Comparison of ENCODE assay signal across 1 cellular context in the genomic region with DNA sequence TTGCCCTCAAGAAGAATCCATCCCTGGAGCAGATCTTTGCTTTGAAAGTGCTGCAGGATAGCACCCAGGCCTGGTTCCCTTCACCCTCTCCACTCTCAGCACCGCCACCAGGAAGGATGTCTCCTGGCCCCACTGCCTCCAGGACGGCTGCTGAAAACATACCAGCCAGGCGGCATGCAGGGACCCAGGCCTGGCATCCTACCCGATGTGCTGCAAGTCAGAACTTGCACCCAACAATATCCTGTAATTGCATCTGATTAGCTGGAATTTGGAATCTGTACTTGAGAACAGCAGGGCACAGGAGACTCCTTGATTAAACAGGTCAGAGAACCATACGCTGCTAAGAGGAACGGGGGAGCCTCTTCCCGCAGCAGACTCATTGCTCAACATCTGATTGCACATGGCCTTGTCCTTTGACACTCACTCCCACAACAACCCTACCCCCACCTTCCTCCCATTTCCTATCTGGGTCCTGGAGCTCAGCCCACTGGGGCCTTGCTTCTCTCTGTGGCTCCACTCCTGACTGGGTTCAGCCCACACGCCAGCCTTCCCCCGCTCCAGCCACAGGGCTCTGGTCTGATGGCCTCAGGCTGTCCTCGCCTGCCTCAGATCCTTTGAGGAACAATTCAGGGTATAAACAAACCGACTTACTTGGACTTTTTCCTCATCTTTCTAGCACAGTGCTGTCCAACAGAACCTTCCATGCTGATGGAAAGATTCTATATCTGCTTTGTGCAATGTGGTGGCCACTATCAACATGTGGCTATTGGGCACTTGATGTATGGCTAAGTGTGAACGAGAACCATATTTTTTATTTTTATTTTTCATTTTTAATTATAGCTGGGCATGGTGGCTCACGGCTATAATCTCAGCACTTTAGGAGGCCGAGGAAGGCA.
TF ChIP-seq lines count a peak whose summit lies in the region.

No MANE protein-coding gene starts in this region.

TF ChIP-seq in HepG2, 621 proteins besides CTCF, POLR2A, EP300 and RAD21 (continued from another document and continues in another):
- 0 out of 2 replicates have a peak, but pooled peaks have one; percentile 62 for TF ChIP-seq ZKSCAN5 (CRISPR knock-in tag; IDR thresholded peaks at IDR 0.05)
- TF ChIP-seq, protein P1, sequence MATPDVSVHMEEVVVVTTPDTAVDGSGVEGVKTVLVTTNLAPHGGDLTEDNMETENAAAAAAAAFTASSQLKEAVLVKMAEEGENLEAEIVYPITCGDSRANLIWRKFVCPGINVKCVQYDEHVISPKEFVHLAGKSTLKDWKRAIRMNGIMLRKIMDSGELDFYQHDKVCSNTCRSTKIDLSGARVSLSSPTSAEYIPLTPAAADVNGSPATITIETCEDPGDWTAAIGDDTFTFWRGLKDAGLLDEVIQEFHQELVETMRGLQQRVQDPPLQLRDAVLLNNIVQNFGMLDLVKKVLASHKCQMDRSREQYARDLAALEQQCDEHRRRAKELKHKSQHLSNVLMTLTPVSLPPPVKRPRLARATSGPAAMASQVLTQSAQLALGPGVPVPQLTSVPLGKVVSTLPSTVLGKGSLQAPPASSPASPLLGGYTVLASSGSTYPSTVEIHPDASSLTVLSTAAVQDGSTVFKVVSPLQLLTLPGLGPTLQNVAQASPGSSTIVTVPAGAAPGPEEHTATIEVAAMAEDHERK (CRISPR knock-in tag; IDR thresholded peaks at IDR 0.05; ENCODE audit: low read depth): 0 out of 2 replicates have a peak, but pooled peaks have one; percentile 35
- no peak for TF ChIP-seq SRSF1 (optimal IDR thresholded peaks at IDR 0.05; ENCODE audit: low read depth, low read length)
- TF ChIP-seq, protein P2, sequence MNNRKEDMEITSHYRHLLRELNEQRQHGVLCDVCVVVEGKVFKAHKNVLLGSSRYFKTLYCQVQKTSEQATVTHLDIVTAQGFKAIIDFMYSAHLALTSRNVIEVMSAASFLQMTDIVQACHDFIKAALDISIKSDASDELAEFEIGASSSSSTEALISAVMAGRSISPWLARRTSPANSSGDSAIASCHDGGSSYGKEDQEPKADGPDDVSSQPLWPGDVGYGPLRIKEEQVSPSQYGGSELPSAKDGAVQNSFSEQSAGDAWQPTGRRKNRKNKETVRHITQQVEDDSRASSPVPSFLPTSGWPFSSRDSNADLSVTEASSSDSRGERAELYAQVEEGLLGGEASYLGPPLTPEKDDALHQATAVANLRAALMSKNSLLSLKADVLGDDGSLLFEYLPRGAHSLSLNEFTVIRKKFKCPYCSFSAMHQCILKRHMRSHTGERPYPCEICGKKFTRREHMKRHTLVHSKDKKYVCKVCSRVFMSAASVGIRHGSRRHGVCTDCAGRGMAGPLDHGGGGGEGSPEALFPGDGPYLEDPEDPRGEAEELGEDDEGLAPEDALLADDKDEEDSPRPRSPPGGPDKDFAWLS (CRISPR knock-in tag; IDR thresholded peaks at IDR 0.05; ENCODE audit: borderline replicate concordance): peak; percentile 95; the same call in 1 of the 2 replicates
- TF ChIP-seq PAF1 (CRISPR knock-in tag; IDR thresholded peaks at IDR 0.05): no peak
- peak; percentile 98 for TF ChIP-seq ZNF749 (CRISPR knock-in tag; IDR thresholded peaks at IDR 0.05; ENCODE audit: borderline replicate concordance)
- peak; percentile 100 for TF ChIP-seq CBX5 (CRISPR knock-in tag; IDR thresholded peaks at IDR 0.05; ENCODE audit: borderline replicate concordance)
- peak; percentile 97 for TF ChIP-seq CCDC6 (CRISPR knock-in tag; IDR thresholded peaks at IDR 0.05)
- TF ChIP-seq SPEN (CRISPR knock-in tag; IDR thresholded peaks at IDR 0.05; ENCODE audit: low read depth): peak; percentile 95
- TF ChIP-seq ONECUT2 (CRISPR knock-in tag; IDR thresholded peaks at IDR 0.05): peak; percentile 74; the same call in 1 of the 2 replicates
- TF ChIP-seq, protein P3, sequence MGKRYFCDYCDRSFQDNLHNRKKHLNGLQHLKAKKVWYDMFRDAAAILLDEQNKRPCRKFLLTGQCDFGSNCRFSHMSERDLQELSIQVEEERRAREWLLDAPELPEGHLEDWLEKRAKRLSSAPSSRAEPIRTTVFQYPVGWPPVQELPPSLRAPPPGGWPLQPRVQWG (CRISPR knock-in tag; IDR thresholded peaks at IDR 0.05; ENCODE audit: borderline replicate concordance, low read depth): no peak
- peak; percentile 97 for TF ChIP-seq PHF21A (CRISPR knock-in tag; IDR thresholded peaks at IDR 0.05)
- TF ChIP-seq, protein P4, sequence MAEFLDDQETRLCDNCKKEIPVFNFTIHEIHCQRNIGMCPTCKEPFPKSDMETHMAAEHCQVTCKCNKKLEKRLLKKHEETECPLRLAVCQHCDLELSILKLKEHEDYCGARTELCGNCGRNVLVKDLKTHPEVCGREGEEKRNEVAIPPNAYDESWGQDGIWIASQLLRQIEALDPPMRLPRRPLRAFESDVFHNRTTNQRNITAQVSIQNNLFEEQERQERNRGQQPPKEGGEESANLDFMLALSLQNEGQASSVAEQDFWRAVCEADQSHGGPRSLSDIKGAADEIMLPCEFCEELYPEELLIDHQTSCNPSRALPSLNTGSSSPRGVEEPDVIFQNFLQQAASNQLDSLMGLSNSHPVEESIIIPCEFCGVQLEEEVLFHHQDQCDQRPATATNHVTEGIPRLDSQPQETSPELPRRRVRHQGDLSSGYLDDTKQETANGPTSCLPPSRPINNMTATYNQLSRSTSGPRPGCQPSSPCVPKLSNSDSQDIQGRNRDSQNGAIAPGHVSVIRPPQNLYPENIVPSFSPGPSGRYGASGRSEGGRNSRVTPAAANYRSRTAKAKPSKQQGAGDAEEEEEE (CRISPR knock-in tag; IDR thresholded peaks at IDR 0.05; ENCODE audit: borderline replicate concordance): peak; percentile 96; the same call in 1 of the 2 replicates
- TF ChIP-seq, protein P5, sequence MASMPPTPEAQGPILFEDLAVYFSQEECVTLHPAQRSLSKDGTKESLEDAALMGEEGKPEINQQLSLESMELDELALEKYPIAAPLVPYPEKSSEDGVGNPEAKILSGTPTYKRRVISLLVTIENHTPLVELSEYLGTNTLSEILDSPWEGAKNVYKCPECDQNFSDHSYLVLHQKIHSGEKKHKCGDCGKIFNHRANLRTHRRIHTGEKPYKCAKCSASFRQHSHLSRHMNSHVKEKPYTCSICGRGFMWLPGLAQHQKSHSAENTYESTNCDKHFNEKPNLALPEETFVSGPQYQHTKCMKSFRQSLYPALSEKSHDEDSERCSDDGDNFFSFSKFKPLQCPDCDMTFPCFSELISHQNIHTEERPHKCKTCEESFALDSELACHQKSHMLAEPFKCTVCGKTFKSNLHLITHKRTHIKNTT (CRISPR knock-in tag; IDR thresholded peaks at IDR 0.05): no peak
- 0 out of 2 replicates have a peak, but pooled peaks have one; percentile 25 for TF ChIP-seq XBP1 (CRISPR knock-in tag; IDR thresholded peaks at IDR 0.05)
- TF ChIP-seq ZNF772 (CRISPR knock-in tag; IDR thresholded peaks at IDR 0.05): peak; percentile 99
- peak; percentile 80; the same call in 1 of the 2 replicates for TF ChIP-seq RBAK (CRISPR knock-in tag; IDR thresholded peaks at IDR 0.05)
- peak; percentile 99 for TF ChIP-seq FOXK1 (CRISPR knock-in tag; IDR thresholded peaks at IDR 0.05; ENCODE audit: borderline replicate concordance, low read depth)
- TF ChIP-seq, protein P6, sequence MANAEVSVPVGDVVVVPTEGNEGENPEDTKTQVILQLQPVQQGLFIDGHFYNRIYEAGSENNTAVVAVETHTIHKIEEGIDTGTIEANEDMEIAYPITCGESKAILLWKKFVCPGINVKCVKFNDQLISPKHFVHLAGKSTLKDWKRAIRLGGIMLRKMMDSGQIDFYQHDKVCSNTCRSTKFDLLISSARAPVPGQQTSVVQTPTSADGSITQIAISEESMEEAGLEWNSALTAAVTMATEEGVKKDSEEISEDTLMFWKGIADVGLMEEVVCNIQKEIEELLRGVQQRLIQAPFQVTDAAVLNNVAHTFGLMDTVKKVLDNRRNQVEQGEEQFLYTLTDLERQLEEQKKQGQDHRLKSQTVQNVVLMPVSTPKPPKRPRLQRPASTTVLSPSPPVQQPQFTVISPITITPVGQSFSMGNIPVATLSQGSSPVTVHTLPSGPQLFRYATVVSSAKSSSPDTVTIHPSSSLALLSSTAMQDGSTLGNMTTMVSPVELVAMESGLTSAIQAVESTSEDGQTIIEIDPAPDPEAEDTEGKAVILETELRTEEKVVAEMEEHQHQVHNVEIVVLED (CRISPR knock-in tag; IDR thresholded peaks at IDR 0.05; ENCODE audit: borderline replicate concordance): peak; percentile 68
- TF ChIP-seq ZNF761 (CRISPR knock-in tag; conservative IDR thresholded peaks at IDR 0.05): peak; percentile 95
- peak; percentile 98 for TF ChIP-seq TRIM24 (CRISPR knock-in tag; IDR thresholded peaks at IDR 0.05)
- TF ChIP-seq, protein P7, sequence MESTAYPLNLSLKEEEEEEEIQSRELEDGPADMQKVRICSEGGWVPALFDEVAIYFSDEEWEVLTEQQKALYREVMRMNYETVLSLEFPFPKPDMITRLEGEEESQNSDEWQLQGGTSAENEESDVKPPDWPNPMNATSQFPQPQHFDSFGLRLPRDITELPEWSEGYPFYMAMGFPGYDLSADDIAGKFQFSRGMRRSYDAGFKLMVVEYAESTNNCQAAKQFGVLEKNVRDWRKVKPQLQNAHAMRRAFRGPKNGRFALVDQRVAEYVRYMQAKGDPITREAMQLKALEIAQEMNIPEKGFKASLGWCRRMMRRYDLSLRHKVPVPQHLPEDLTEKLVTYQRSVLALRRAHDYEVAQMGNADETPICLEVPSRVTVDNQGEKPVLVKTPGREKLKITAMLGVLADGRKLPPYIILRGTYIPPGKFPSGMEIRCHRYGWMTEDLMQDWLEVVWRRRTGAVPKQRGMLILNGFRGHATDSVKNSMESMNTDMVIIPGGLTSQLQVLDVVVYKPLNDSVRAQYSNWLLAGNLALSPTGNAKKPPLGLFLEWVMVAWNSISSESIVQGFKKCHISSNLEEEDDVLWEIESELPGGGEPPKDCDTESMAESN (CRISPR knock-in tag; conservative IDR thresholded peaks at IDR 0.05): peak; percentile 80
- TF ChIP-seq, protein P8, sequence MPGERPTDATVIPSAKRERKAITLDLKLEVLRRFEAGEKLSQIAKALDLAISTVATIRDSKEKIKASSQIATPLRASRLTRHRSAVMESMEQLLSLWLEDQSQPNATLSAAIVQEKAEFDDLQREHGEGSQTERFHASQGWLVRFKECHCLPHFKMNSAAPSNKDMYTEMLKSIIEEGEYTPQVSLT (CRISPR knock-in tag; IDR thresholded peaks at IDR 0.05; ENCODE audit: borderline replicate concordance, low read depth): 0 out of 2 replicates have a peak, but pooled peaks have one; percentile 71
- TF ChIP-seq YEATS2 (CRISPR knock-in tag; IDR thresholded peaks at IDR 0.05; ENCODE audit: borderline replicate concordance): peak; percentile 81
- TF ChIP-seq SKI (IDR thresholded peaks at IDR 0.05; ENCODE audit: partially characterized antibody): peak; percentile 99
- TF ChIP-seq ZNF24 (IDR thresholded peaks at IDR 0.05): peak; percentile 25; the same call in 1 of the 2 replicates
- TF ChIP-seq TOE1 (CRISPR knock-in tag; IDR thresholded peaks at IDR 0.05): peak; percentile 96
- peak; percentile 94 for TF ChIP-seq ZFX (CRISPR knock-in tag; IDR thresholded peaks at IDR 0.05; ENCODE audit: low read depth)
- TF ChIP-seq ZNF788 (CRISPR knock-in tag; IDR thresholded peaks at IDR 0.05; ENCODE audit: borderline replicate concordance): peak; percentile 100
- TF ChIP-seq, protein P9, sequence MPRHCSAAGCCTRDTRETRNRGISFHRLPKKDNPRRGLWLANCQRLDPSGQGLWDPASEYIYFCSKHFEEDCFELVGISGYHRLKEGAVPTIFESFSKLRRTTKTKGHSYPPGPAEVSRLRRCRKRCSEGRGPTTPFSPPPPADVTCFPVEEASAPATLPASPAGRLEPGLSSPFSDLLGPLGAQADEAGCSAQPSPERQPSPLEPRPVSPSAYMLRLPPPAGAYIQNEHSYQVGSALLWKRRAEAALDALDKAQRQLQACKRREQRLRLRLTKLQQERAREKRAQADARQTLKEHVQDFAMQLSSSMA (CRISPR knock-in tag; IDR thresholded peaks at IDR 0.05): peak; percentile 50; the same call in 1 of the 2 replicates
- TF ChIP-seq KDM2A (CRISPR knock-in tag; IDR thresholded peaks at IDR 0.05; ENCODE audit: borderline replicate concordance, low read depth): peak; percentile 94
- TF ChIP-seq, protein P10, sequence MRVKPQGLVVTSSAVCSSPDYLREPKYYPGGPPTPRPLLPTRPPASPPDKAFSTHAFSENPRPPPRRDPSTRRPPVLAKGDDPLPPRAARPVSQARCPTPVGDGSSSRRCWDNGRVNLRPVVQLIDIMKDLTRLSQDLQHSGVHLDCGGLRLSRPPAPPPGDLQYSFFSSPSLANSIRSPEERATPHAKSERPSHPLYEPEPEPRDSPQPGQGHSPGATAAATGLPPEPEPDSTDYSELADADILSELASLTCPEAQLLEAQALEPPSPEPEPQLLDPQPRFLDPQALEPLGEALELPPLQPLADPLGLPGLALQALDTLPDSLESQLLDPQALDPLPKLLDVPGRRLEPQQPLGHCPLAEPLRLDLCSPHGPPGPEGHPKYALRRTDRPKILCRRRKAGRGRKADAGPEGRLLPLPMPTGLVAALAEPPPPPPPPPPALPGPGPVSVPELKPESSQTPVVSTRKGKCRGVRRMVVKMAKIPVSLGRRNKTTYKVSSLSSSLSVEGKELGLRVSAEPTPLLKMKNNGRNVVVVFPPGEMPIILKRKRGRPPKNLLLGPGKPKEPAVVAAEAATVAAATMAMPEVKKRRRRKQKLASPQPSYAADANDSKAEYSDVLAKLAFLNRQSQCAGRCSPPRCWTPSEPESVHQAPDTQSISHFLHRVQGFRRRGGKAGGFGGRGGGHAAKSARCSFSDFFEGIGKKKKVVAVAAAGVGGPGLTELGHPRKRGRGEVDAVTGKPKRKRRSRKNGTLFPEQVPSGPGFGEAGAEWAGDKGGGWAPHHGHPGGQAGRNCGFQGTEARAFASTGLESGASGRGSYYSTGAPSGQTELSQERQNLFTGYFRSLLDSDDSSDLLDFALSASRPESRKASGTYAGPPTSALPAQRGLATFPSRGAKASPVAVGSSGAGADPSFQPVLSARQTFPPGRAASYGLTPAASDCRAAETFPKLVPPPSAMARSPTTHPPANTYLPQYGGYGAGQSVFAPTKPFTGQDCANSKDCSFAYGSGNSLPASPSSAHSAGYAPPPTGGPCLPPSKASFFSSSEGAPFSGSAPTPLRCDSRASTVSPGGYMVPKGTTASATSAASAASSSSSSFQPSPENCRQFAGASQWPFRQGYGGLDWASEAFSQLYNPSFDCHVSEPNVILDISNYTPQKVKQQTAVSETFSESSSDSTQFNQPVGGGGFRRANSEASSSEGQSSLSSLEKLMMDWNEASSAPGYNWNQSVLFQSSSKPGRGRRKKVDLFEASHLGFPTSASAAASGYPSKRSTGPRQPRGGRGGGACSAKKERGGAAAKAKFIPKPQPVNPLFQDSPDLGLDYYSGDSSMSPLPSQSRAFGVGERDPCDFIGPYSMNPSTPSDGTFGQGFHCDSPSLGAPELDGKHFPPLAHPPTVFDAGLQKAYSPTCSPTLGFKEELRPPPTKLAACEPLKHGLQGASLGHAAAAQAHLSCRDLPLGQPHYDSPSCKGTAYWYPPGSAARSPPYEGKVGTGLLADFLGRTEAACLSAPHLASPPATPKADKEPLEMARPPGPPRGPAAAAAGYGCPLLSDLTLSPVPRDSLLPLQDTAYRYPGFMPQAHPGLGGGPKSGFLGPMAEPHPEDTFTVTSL (CRISPR knock-in tag; IDR thresholded peaks at IDR 0.05; ENCODE audit: borderline replicate concordance): peak; percentile 98
